Comparison of ENCODE assay signal across 1 cellular context in the genomic region with DNA sequence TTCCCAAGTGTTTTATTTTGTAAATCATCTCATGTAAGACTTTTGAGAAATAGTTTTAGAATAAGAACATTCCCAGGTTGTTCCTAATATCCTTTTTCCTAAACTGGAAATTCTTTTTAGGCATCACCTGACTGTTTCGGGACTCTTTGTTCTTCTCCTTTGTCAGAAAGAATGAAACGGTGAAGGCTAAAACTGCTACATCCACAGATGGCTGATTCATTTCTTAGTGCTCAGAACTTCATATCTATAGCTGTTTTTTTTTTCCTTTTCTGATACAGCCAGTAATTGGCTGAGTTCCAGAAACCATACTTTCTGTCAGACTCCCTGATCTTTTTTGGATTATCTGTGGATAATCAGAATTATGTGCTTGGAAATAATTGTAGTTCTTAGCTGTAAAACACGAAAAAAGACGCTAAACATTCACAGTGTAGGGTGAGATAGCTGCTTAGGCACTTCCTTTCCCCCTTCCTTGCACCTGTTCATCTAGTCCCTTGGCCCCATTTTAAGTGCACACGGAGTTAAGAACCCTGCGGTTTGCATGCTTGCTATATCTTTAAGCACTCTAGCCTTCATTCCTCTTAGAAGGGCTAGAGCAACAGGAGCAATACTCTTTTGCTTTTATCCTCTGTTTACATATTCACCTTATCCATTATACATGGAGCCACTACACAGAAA.
TF ChIP-seq lines count a peak whose summit lies in the region.

No MANE protein-coding gene starts in this region.

TF ChIP-seq in GM23338, 12 proteins besides CTCF, POLR2A, EP300 and RAD21 (continued from another document):
- TF ChIP-seq, protein P1, sequence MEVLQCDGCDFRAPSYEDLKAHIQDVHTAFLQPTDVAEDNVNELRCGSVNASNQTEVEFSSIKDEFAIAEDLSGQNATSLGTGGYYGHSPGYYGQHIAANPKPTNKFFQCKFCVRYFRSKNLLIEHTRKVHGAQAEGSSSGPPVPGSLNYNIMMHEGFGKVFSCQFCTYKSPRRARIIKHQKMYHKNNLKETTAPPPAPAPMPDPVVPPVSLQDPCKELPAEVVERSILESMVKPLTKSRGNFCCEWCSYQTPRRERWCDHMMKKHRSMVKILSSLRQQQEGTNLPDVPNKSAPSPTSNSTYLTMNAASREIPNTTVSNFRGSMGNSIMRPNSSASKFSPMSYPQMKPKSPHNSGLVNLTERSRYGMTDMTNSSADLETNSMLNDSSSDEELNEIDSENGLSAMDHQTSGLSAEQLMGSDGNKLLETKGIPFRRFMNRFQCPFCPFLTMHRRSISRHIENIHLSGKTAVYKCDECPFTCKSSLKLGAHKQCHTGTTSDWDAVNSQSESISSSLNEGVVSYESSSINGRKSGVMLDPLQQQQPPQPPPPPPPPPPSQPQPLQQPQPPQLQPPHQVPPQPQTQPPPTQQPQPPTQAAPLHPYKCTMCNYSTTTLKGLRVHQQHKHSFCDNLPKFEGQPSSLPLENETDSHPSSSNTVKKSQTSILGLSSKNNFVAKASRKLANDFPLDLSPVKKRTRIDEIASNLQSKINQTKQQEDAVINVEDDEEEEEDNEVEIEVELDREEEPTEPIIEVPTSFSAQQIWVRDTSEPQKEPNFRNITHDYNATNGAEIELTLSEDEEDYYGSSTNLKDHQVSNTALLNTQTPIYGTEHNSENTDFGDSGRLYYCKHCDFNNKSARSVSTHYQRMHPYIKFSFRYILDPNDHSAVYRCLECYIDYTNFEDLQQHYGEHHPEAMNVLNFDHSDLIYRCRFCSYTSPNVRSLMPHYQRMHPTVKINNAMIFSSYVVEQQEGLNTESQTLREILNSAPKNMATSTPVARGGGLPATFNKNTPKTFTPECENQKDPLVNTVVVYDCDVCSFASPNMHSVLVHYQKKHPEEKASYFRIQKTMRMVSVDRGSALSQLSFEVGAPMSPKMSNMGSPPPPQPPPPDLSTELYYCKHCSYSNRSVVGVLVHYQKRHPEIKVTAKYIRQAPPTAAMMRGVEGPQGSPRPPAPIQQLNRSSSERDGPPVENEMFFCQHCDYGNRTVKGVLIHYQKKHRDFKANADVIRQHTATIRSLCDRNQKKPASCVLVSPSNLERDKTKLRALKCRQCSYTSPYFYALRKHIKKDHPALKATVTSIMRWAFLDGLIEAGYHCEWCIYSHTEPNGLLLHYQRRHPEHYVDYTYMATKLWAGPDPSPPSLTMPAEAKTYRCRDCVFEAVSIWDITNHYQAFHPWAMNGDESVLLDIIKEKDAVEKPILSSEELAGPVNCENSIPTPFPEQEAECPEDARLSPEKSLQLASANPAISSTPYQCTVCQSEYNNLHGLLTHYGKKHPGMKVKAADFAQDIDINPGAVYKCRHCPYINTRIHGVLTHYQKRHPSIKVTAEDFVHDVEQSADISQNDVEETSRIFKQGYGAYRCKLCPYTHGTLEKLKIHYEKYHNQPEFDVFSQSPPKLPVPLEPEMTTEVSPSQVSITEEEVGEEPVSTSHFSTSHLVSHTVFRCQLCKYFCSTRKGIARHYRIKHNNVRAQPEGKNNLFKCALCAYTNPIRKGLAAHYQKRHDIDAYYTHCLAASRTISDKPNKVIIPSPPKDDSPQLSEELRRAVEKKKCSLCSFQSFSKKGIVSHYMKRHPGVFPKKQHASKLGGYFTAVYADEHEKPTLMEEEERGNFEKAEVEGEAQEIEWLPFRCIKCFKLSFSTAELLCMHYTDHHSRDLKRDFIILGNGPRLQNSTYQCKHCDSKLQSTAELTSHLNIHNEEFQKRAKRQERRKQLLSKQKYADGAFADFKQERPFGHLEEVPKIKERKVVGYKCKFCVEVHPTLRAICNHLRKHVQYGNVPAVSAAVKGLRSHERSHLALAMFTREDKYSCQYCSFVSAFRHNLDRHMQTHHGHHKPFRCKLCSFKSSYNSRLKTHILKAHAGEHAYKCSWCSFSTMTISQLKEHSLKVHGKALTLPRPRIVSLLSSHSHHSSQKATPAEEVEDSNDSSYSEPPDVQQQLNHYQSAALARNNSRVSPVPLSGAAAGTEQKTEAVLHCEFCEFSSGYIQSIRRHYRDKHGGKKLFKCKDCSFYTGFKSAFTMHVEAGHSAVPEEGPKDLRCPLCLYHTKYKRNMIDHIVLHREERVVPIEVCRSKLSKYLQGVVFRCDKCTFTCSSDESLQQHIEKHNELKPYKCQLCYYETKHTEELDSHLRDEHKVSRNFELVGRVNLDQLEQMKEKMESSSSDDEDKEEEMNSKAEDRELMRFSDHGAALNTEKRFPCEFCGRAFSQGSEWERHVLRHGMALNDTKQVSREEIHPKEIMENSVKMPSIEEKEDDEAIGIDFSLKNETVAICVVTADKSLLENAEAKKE (CRISPR knock-in tag; IDR thresholded peaks at IDR 0.05), result no peak
